ENCODE assay signal across 27 cellular contexts in genomic region chr12:44523828-44524227, GRCh38.
"Had no signal": no experiment of that assay in that cellular context is flagged by ENCODE, and none has a peak within 500 bp of the region (broad histone marks: within the 10 kb centered on the region; RNA-seq: fewer than 3 reads in every experiment).

No MANE protein-coding gene starts in this region.

- H3K27ac Mint-ChIP-seq: activated CD4-positive, alpha-beta memory T cell treated with anti-CD3 and anti-CD28 coated beads, Interleukin-2, amount 10 ng/mL, durations not matched to agents 7 days and 5 days; activated CD4-positive, alpha-beta T cell treated with anti-CD3 and anti-CD28 coated beads, Interleukin-2, amount 10 ng/mL, durations not matched to agents 7 days and 5 days; activated naive CD8-positive, alpha-beta T cell treated with anti-CD3 and anti-CD28 coated beads for 36 hours; activated T-cell treated with anti-CD3 and anti-CD28 coated beads, Interleukin-2, amount 50 U/mL, for 24 hours; activated T-cell treated with anti-CD3 and anti-CD28 coated beads, Interleukin-2, amount 50 U/mL, for 72 hours; brain had no signal

- DNase-seq: activated CD4-positive, alpha-beta memory T cell treated with anti-CD3 and anti-CD28 coated beads, Interleukin-2, amount 10 ng/mL, durations not matched to agents 7 days and 5 days; activated CD4-positive, alpha-beta T cell treated with anti-CD3 and anti-CD28 coated beads for 1 hour; activated CD4-positive, alpha-beta T cell treated with anti-CD3 and anti-CD28 coated beads for 4 hours; activated CD4-positive, alpha-beta T cell treated with anti-CD3 and anti-CD28 coated beads, Interleukin-2, amount 10 ng/mL, durations not matched to agents 7 days and 5 days; activated CD4-positive, alpha-beta T cell treated with anti-CD3 and anti-CD28 coated beads, Interleukin-2, amount 50 U/mL, for 4 hours; activated CD8-positive, alpha-beta memory T cell treated with anti-CD3 and anti-CD28 coated beads, Interleukin-2, amount 50 U/mL, for 48 hours; activated effector memory CD4-positive, alpha-beta T cell treated with Interleukin-2 at 50 U/mL for 16 hours; activated gamma-delta T cell treated with Interleukin-2 at 50 U/mL for 16 hours; activated naive CD4-positive, alpha-beta T cell treated with anti-CD3 and anti-CD28 coated beads, Interleukin-2, amount 50 U/mL, for 16 hours; activated naive CD4-positive, alpha-beta T cell treated with Interleukin-2 at 50 U/mL for 16 hours; activated naive CD8-positive, alpha-beta T cell treated with anti-CD3 and anti-CD28 coated beads for 36 hours; activated T-cell treated with anti-CD3 and anti-CD28 coated beads for 4 hours; activated T-cell treated with anti-CD3 and anti-CD28 coated beads, Interleukin-2, amount 50 U/mL, for 24 hours; activated T-cell treated with anti-CD3 and anti-CD28 coated beads, Interleukin-2, amount 50 U/mL, for 72 hours; central memory CD4-positive, alpha-beta T cell; cerebellar nuclear complex; colonic mucosa; effector CD8-positive, alpha-beta T cell; esophagus squamous epithelium; foreskin melanocyte; T-helper 2 cell had no signal

- H3K4me1 Mint-ChIP-seq: activated CD4-positive, alpha-beta memory T cell treated with anti-CD3 and anti-CD28 coated beads, Interleukin-2, amount 10 ng/mL, durations not matched to agents 7 days and 5 days; activated CD4-positive, alpha-beta T cell treated with anti-CD3 and anti-CD28 coated beads, Interleukin-2, amount 10 ng/mL, durations not matched to agents 7 days and 5 days; activated naive CD8-positive, alpha-beta T cell treated with anti-CD3 and anti-CD28 coated beads for 36 hours had no signal

- H3K4me3 Mint-ChIP-seq: activated CD4-positive, alpha-beta memory T cell treated with anti-CD3 and anti-CD28 coated beads, Interleukin-2, amount 10 ng/mL, durations not matched to agents 7 days and 5 days; activated CD4-positive, alpha-beta T cell treated with anti-CD3 and anti-CD28 coated beads, Interleukin-2, amount 10 ng/mL, durations not matched to agents 7 days and 5 days; activated naive CD8-positive, alpha-beta T cell treated with anti-CD3 and anti-CD28 coated beads for 36 hours; activated T-cell treated with anti-CD3 and anti-CD28 coated beads, Interleukin-2, amount 50 U/mL, for 24 hours; activated T-cell treated with anti-CD3 and anti-CD28 coated beads, Interleukin-2, amount 50 U/mL, for 72 hours; brain had no signal

- H3K9me3 Mint-ChIP-seq: activated CD4-positive, alpha-beta memory T cell treated with anti-CD3 and anti-CD28 coated beads, Interleukin-2, amount 10 ng/mL, durations not matched to agents 7 days and 5 days; activated CD4-positive, alpha-beta T cell treated with anti-CD3 and anti-CD28 coated beads, Interleukin-2, amount 10 ng/mL, durations not matched to agents 7 days and 5 days; activated naive CD8-positive, alpha-beta T cell treated with anti-CD3 and anti-CD28 coated beads for 36 hours; activated T-cell treated with anti-CD3 and anti-CD28 coated beads, Interleukin-2, amount 50 U/mL, for 24 hours; activated T-cell treated with anti-CD3 and anti-CD28 coated beads, Interleukin-2, amount 50 U/mL, for 72 hours; brain had no signal

- H3K9me3 ChIP-seq: ascending aorta, breast epithelium, colonic mucosa, esophagus squamous epithelium, gastroesophageal sphincter had no signal

- H3K27me3 Mint-ChIP-seq: activated CD4-positive, alpha-beta memory T cell treated with anti-CD3 and anti-CD28 coated beads, Interleukin-2, amount 10 ng/mL, durations not matched to agents 7 days and 5 days; activated CD4-positive, alpha-beta T cell treated with anti-CD3 and anti-CD28 coated beads, Interleukin-2, amount 10 ng/mL, durations not matched to agents 7 days and 5 days; activated naive CD8-positive, alpha-beta T cell treated with anti-CD3 and anti-CD28 coated beads for 36 hours; activated T-cell treated with anti-CD3 and anti-CD28 coated beads, Interleukin-2, amount 50 U/mL, for 24 hours; brain had no signal

- H3K4me1 ChIP-seq: ascending aorta, breast epithelium, colonic mucosa, esophagus squamous epithelium, gastroesophageal sphincter had no signal

- H3K27me3 ChIP-seq: ascending aorta, breast epithelium, cardiac muscle cell, colonic mucosa, esophagus squamous epithelium, gastroesophageal sphincter had no signal

- H3K27ac ChIP-seq: ascending aorta, breast epithelium, cardiac muscle cell, colonic mucosa, epithelial cell of prostate, esophagus squamous epithelium, gastroesophageal sphincter had no signal

- H3K4me3 ChIP-seq: ascending aorta, breast epithelium, cardiac muscle cell, colonic mucosa, esophagus squamous epithelium, gastroesophageal sphincter had no signal

- H3K36me3 ChIP-seq: ascending aorta, breast epithelium, cardiac muscle cell, colonic mucosa, esophagus squamous epithelium, gastroesophageal sphincter had no signal

- ATAC-seq: activated T-cell treated with anti-CD3 and anti-CD28 coated beads, Interleukin-2, amount 50 U/mL, for 72 hours; gastroesophageal sphincter had no signal
